In the genomic region with DNA sequence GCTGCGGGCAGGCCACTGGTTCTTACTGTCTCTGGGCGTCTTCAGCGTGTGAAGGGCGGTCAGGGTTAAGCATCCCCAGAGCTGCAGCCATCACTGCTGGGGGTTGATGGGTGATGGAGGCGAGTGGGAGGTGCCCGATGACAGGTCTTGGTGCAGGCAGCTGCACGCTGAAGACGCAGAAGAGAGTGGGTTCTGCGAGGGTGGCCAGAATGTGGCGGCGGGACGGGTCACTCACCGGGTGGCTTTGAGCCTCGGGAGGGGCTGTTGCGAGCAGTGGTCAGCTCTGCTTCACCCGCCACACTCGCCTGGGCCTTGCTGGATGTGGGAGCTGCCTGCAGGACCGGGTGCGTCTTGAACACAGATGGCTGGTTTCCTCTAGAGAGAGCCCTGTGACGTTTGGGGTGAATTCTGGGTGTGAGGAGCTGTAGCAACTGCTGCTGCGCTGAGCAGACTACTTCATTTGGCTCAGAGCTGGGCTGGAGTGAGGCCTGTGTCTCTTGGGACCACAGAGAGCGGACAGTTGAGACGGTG, we compare ENCODE assay signal across 13 cellular contexts. TPM values are rescaled to one million over a fixed set of nuclear protein-coding genes. Genes with fewer than 3 reads are reported as not detected.
DNase-seq lines count a peak whose midpoint lies in the region; ATAC-seq and TF ChIP-seq lines count a peak whose summit lies in the region.
"Had no signal": no experiment of that assay in that cellular context is flagged by ENCODE, and none has a peak within 500 bp of the region (broad histone marks: within the 10 kb centered on the region; RNA-seq: fewer than 3 reads in every experiment).

No MANE protein-coding gene starts in this region.

- peaks cover 27 to 83% (median 55%) of the 10 kb centered on the region in 9 donors for H3K4me1 ChIP-seq in heart right ventricle

- POLR2A ChIA-PET in activated CD8-positive, alpha-beta T cell treated with anti-CD3 and anti-CD28 coated beads, Interleukin-2, amount 10 ng/mL, durations not matched to agents 7 days and 5 days (lab: Charles Lee), result interaction anchor here (0.9 to 3.9 kb wide), 7 partner anchors 9 to 316 kb away, joined by 3 to 41 read pairs (median 4); no protein-coding TSS in a partner anchor

- no peak for DNase-seq in activated CD4-positive, alpha-beta T cell treated with anti-CD3 and anti-CD28 coated beads, Interleukin-2, amount 10 ng/mL, durations not matched to agents 24 days and 14 days
- no peak for DNase-seq in activated CD4-positive, alpha-beta T cell treated with anti-CD3 and anti-CD28 coated beads for 48 hours
- peak; percentile 40 for DNase-seq in activated CD8-positive, alpha-beta T cell treated with anti-CD3 and anti-CD28 coated beads, Interleukin-2, amount 10 ng/mL, durations not matched to agents 7 days and 5 days
- DNase-seq in heart right ventricle (peak in 1 of 2 donors; percentile 59), GM13977 (ENCODE audit: low spot score) (no peak), HuH-7.5 (ENCODE audit: low spot score) (no peak), pons (ENCODE audit: low spot score) (no peak)
- DNase-seq in stimulated activated effector memory CD8-positive, alpha-beta T cell treated with anti-CD3 and anti-CD28 coated beads, Interleukin-12 subunit alpha, Interleukin-12 subunit beta, amount 100 ng/mL, for 72 hours (ENCODE audit: low spot score in 2 of 2), result peak in 1 of 2 donors; percentile 67
- DNase-seq: dorsolateral prefrontal cortex, NCI-H1092 had no signal

- peak overlapping the region; percentile 89 for H3K27ac Mint-ChIP-seq in activated CD4-positive, alpha-beta T cell treated with anti-CD3 and anti-CD28 coated beads, Interleukin-2, amount 10 ng/mL, durations not matched to agents 24 days and 14 days
- H3K27ac Mint-ChIP-seq in activated CD8-positive, alpha-beta T cell treated with anti-CD3 and anti-CD28 coated beads, Interleukin-2, amount 10 ng/mL, durations not matched to agents 7 days and 5 days, result peak overlapping the region; percentile 95
- peak overlapping the region; percentile 93 for H3K27ac Mint-ChIP-seq in stimulated activated effector memory CD8-positive, alpha-beta T cell treated with anti-CD3 and anti-CD28 coated beads, Interleukin-12 subunit alpha, Interleukin-12 subunit beta, amount 100 ng/mL, for 72 hours

- peaks cover 77% of the 10 kb centered on the region for H3K4me1 Mint-ChIP-seq in activated CD4-positive, alpha-beta T cell treated with anti-CD3 and anti-CD28 coated beads, Interleukin-2, amount 10 ng/mL, durations not matched to agents 24 days and 14 days
- peaks cover 90% of the 10 kb centered on the region for H3K4me1 Mint-ChIP-seq in activated CD8-positive, alpha-beta T cell treated with anti-CD3 and anti-CD28 coated beads, Interleukin-2, amount 10 ng/mL, durations not matched to agents 7 days and 5 days (ENCODE audit: low read depth)
- H3K4me1 Mint-ChIP-seq in stimulated activated effector memory CD8-positive, alpha-beta T cell treated with anti-CD3 and anti-CD28 coated beads, Interleukin-12 subunit alpha, Interleukin-12 subunit beta, amount 100 ng/mL, for 72 hours, result peaks cover 82% of the 10 kb centered on the region

- peak overlapping the region in 7 of 10 donors; percentile 9 to 78 (median 51) for H3K27ac ChIP-seq in heart right ventricle

- H3K9me3 ChIP-seq in heart right ventricle, result no peaks in the 10 kb centered on the region

- 68 to 72% methylated on average over 23 of the region's 23 CpGs for WGBS in heart right ventricle, 2 donors

- CTCF ChIA-PET in activated CD8-positive, alpha-beta T cell treated with anti-CD3 and anti-CD28 coated beads, Interleukin-2, amount 10 ng/mL, durations not matched to agents 7 days and 5 days (lab: Charles Lee), result interaction anchor here (1.0 to 2.7 kb wide), 10 partner anchors 9 to 161 kb away, joined by 3 to 21 read pairs (median 6); no protein-coding TSS in a partner anchor

- H3K36me3 Mint-ChIP-seq in activated CD4-positive, alpha-beta T cell treated with anti-CD3 and anti-CD28 coated beads, Interleukin-2, amount 10 ng/mL, durations not matched to agents 24 days and 14 days (ENCODE audit: low read depth), result peaks cover 38% of the 10 kb centered on the region
- H3K36me3 Mint-ChIP-seq in activated CD8-positive, alpha-beta T cell treated with anti-CD3 and anti-CD28 coated beads, Interleukin-2, amount 10 ng/mL, durations not matched to agents 7 days and 5 days (ENCODE audit: low read depth), result peaks cover 35% of the 10 kb centered on the region
- H3K36me3 Mint-ChIP-seq in stimulated activated effector memory CD8-positive, alpha-beta T cell treated with anti-CD3 and anti-CD28 coated beads, Interleukin-12 subunit alpha, Interleukin-12 subunit beta, amount 100 ng/mL, for 72 hours, result peaks cover 35% of the 10 kb centered on the region

- peaks cover 0 to 15% (median 0%) of the 10 kb centered on the region in 9 donors for H3K36me3 ChIP-seq in heart right ventricle

- H3K4me3 ChIP-seq in heart right ventricle, result no peak overlapping the region
- H3K4me3 ChIP-seq: dorsolateral prefrontal cortex had no signal

- H3K9me3 Mint-ChIP-seq in activated CD4-positive, alpha-beta T cell treated with anti-CD3 and anti-CD28 coated beads, Interleukin-2, amount 10 ng/mL, durations not matched to agents 24 days and 14 days, result no peaks in the 10 kb centered on the region
- no peaks in the 10 kb centered on the region for H3K9me3 Mint-ChIP-seq in activated CD8-positive, alpha-beta T cell treated with anti-CD3 and anti-CD28 coated beads, Interleukin-2, amount 10 ng/mL, durations not matched to agents 7 days and 5 days (ENCODE audit: insufficient read depth)
- no peaks in the 10 kb centered on the region for H3K9me3 Mint-ChIP-seq in stimulated activated effector memory CD8-positive, alpha-beta T cell treated with anti-CD3 and anti-CD28 coated beads, Interleukin-12 subunit alpha, Interleukin-12 subunit beta, amount 100 ng/mL, for 72 hours

- intact Hi-C loops in activated CD4-positive, alpha-beta T cell treated with anti-CD3 and anti-CD28 coated beads, Interleukin-2, amount 10 ng/mL, durations not matched to agents 24 days and 14 days (cut with micrococcal nuclease), result loop anchor here (2.0 kb wide), 1 partner anchor 20 kb away; no protein-coding TSS in a partner anchor
- intact Hi-C loops in heart right ventricle (cut with DNase I), result no loop called here

- H3K27me3 Mint-ChIP-seq in activated CD4-positive, alpha-beta T cell treated with anti-CD3 and anti-CD28 coated beads, Interleukin-2, amount 10 ng/mL, durations not matched to agents 24 days and 14 days, result no peaks in the 10 kb centered on the region
- H3K27me3 Mint-ChIP-seq in activated CD8-positive, alpha-beta T cell treated with anti-CD3 and anti-CD28 coated beads, Interleukin-2, amount 10 ng/mL, durations not matched to agents 7 days and 5 days (ENCODE audit: low read depth), result no peaks in the 10 kb centered on the region

- in situ Hi-C loops in GM13977 (cut with MboI; ENCODE audit: low pct_unique_long_range_greater_than_20kb, low sequenced_read_pairs, unreplicated experiment), result no loop called here

- no peaks in the 10 kb centered on the region for H3K27me3 ChIP-seq in heart right ventricle
- H3K27me3 ChIP-seq: dorsolateral prefrontal cortex had no signal

- H3K4me3 Mint-ChIP-seq in activated CD4-positive, alpha-beta T cell treated with anti-CD3 and anti-CD28 coated beads, Interleukin-2, amount 10 ng/mL, durations not matched to agents 24 days and 14 days, result peak overlapping the region; percentile 76
- peak overlapping the region; percentile 54 for H3K4me3 Mint-ChIP-seq in activated CD8-positive, alpha-beta T cell treated with anti-CD3 and anti-CD28 coated beads, Interleukin-2, amount 10 ng/mL, durations not matched to agents 7 days and 5 days
- peak overlapping the region; percentile 68 for H3K4me3 Mint-ChIP-seq in stimulated activated effector memory CD8-positive, alpha-beta T cell treated with anti-CD3 and anti-CD28 coated beads, Interleukin-12 subunit alpha, Interleukin-12 subunit beta, amount 100 ng/mL, for 72 hours

- TF ChIP-seq CTCF in heart right ventricle (IDR thresholded peaks at IDR 0.05) (no peak), GM13977 (IDR thresholded peaks at IDR 0.05; ENCODE audit: extremely low read depth, insufficient read depth, missing control alignments) (no peak)

- ATAC-seq in activated CD8-positive, alpha-beta T cell treated with anti-CD3 and anti-CD28 coated beads, Interleukin-2, amount 10 ng/mL, durations not matched to agents 7 days and 5 days, result peak; percentile 11
- peak in 7 of 8 donors; percentile 27 to 54 (median 36) for ATAC-seq in heart right ventricle
- ATAC-seq in stimulated activated effector memory CD8-positive, alpha-beta T cell treated with anti-CD3 and anti-CD28 coated beads, Interleukin-12 subunit alpha, Interleukin-12 subunit beta, amount 100 ng/mL, for 72 hours, result no peak

RNA-seq across cellular contexts. Expression of a gene that starts 44.6 kb away (rescaled TPM):
- total RNA-seq in activated CD4-positive, alpha-beta T cell treated with anti-CD3 and anti-CD28 coated beads, Interleukin-2, amount 10 ng/mL, durations not matched to agents 24 days and 14 days, result not detected in 2 replicates
- total RNA-seq in activated CD8-positive, alpha-beta T cell treated with anti-CD3 and anti-CD28 coated beads, Interleukin-2, amount 10 ng/mL, durations not matched to agents 7 days and 5 days, result not detected
- under 1 TPM in 3 of 10 donors, not detected in 7; 0.11 to 0.20 (median 0.15) TPM for total RNA-seq in heart right ventricle
- under 1 TPM; 0.14 to 0.15 TPM for polyA plus RNA-seq in heart right ventricle
- total RNA-seq: G401; H4; T-helper 1 cell treated with Interleukin-12 subunit alpha and Interleukin-12 subunit beta and Interleukin-4 antibody, amounts not matched to agents 30 ng/mL and 1 ng/mL, for 36 hours had no signal
